In genomic region chr4:106594291-106594952, GRCh38 we compare ENCODE assay signal across 20 cellular contexts.
"Had no signal": no experiment of that assay in that cellular context is flagged by ENCODE, and none has a peak within 500 bp of the region (broad histone marks: within the 10 kb centered on the region; RNA-seq: fewer than 3 reads in every experiment).

No MANE protein-coding gene starts in this region.

- DNase-seq: activated CD4-positive, alpha-beta memory T cell treated with anti-CD3 and anti-CD28 coated beads, Interleukin-2, amount 10 ng/mL, durations not matched to agents 7 days and 5 days; activated CD4-positive, alpha-beta T cell treated with anti-CD3 and anti-CD28 coated beads for 4 hours; activated effector memory CD4-positive, alpha-beta T cell treated with anti-CD3 and anti-CD28 coated beads, Interleukin-2, amount 50 U/mL, for 16 hours; activated T-cell treated with anti-CD3 and anti-CD28 coated beads, Interleukin-2, amount 50 U/mL, for 4 hours; central memory CD4-positive, alpha-beta T cell; cortex of kidney; effector CD4-positive, alpha-beta T cell; islet precursor cell; left ventricle myocardium inferior; posterior cingulate gyrus; stimulated activated CD4-positive, alpha-beta T cell treated with anti-CD3 and anti-CD28 coated beads, Interleukin-15, amount 100 ng/mL, for 24 hours; stimulated activated CD4-positive, alpha-beta T cell treated with anti-CD3 and anti-CD28 coated beads, Interleukin-4, amount 100 ng/mL, for 24 hours; stimulated activated naive CD4-positive, alpha-beta T cell treated with Interleukin-2 at 50 U/mL for 16 hours; substantia nigra; transverse colon; WERI-Rb-1 had no signal

- H3K4me1 Mint-ChIP-seq: activated CD4-positive, alpha-beta memory T cell treated with anti-CD3 and anti-CD28 coated beads, Interleukin-2, amount 10 ng/mL, durations not matched to agents 7 days and 5 days; memory B cell had no signal

- H3K9me3 Mint-ChIP-seq: activated CD4-positive, alpha-beta memory T cell treated with anti-CD3 and anti-CD28 coated beads, Interleukin-2, amount 10 ng/mL, durations not matched to agents 7 days and 5 days; activated naive CD4-positive, alpha-beta T cell treated with anti-CD3 and anti-CD28 coated beads, Interleukin-2, amount 50 U/mL, for 72 hours; activated T-cell treated with anti-CD3 and anti-CD28 coated beads, Interleukin-2, amount 50 U/mL, for 4 hours had no signal

- H3K4me3 Mint-ChIP-seq: activated CD4-positive, alpha-beta memory T cell treated with anti-CD3 and anti-CD28 coated beads, Interleukin-2, amount 10 ng/mL, durations not matched to agents 7 days and 5 days; activated T-cell treated with anti-CD3 and anti-CD28 coated beads, Interleukin-2, amount 50 U/mL, for 4 hours; memory B cell; natural killer cell treated with Interleukin-12 subunit alpha and Interleukin-12 subunit beta and Interleukin-15 and Interleukin-18, amount 100 ng/mL, for 72 hours had no signal

- H3K27ac Mint-ChIP-seq: activated CD4-positive, alpha-beta memory T cell treated with anti-CD3 and anti-CD28 coated beads, Interleukin-2, amount 10 ng/mL, durations not matched to agents 7 days and 5 days; activated naive CD4-positive, alpha-beta T cell treated with anti-CD3 and anti-CD28 coated beads, Interleukin-2, amount 50 U/mL, for 72 hours; memory B cell; natural killer cell treated with Interleukin-12 subunit alpha and Interleukin-12 subunit beta and Interleukin-15 and Interleukin-18, amount 100 ng/mL, for 72 hours had no signal

- H3K27me3 Mint-ChIP-seq: activated CD4-positive, alpha-beta memory T cell treated with anti-CD3 and anti-CD28 coated beads, Interleukin-2, amount 10 ng/mL, durations not matched to agents 7 days and 5 days; memory B cell; natural killer cell treated with Interleukin-12 subunit alpha and Interleukin-12 subunit beta and Interleukin-15 and Interleukin-18, amount 100 ng/mL, for 72 hours had no signal

- ATAC-seq: activated naive CD4-positive, alpha-beta T cell treated with anti-CD3 and anti-CD28 coated beads, Interleukin-2, amount 50 U/mL, for 72 hours; activated T-cell treated with anti-CD3 and anti-CD28 coated beads, Interleukin-2, amount 50 U/mL, for 4 hours; natural killer cell treated with Interleukin-12 subunit alpha and Interleukin-12 subunit beta and Interleukin-15 and Interleukin-18, amount 100 ng/mL, for 72 hours; SK-N-SH treated with all-trans-retinoic acid at 6 μM for 48 hours had no signal

- H3K36me3 Mint-ChIP-seq: activated naive CD4-positive, alpha-beta T cell treated with anti-CD3 and anti-CD28 coated beads, Interleukin-2, amount 50 U/mL, for 72 hours; memory B cell; natural killer cell treated with Interleukin-12 subunit alpha and Interleukin-12 subunit beta and Interleukin-15 and Interleukin-18, amount 100 ng/mL, for 72 hours had no signal
